18 cellular contexts compared by ENCODE assay signal in genomic region chr10:112765717-112766235, GRCh38.
"Had no signal": no experiment of that assay in that cellular context is flagged by ENCODE, and none has a peak within 500 bp of the region (broad histone marks: within the 10 kb centered on the region; RNA-seq: fewer than 3 reads in every experiment).

No MANE protein-coding gene starts in this region.

- H3K4me3 Mint-ChIP-seq: dendritic cell treated with granulocyte-macrophage colony-stimulating factor and Interleukin-4, amounts not matched to agents 40 ng/mL and 50 ng/mL, for 4 days; naive thymus-derived CD8-positive, alpha-beta T cell; stimulated activated memory B cell treated with anti-CD40 and anti-IgM and Interleukin-4, amounts not matched to agents 10 μg/mL and 1 μg/mL and 100 μg/mL, for 72 hours; stimulated activated naive CD8-positive, alpha-beta T cell treated with anti-CD3 and anti-CD28 coated beads, Interleukin-15, Interleukin-2, amounts not matched to agents 100 ng/mL and 50 ng/mL, for 24 hours had no signal

- H3K27ac Mint-ChIP-seq: dendritic cell treated with granulocyte-macrophage colony-stimulating factor and Interleukin-4, amounts not matched to agents 40 ng/mL and 50 ng/mL, for 4 days; stimulated activated memory B cell treated with anti-CD40 and anti-IgM and Interleukin-4, amounts not matched to agents 10 μg/mL and 1 μg/mL and 100 μg/mL, for 72 hours; stimulated activated naive CD8-positive, alpha-beta T cell treated with anti-CD3 and anti-CD28 coated beads, Interleukin-15, Interleukin-2, amounts not matched to agents 100 ng/mL and 50 ng/mL, for 24 hours had no signal

- H3K4me1 Mint-ChIP-seq: stimulated activated memory B cell treated with anti-CD40 and anti-IgM and Interleukin-4, amounts not matched to agents 10 μg/mL and 1 μg/mL and 100 μg/mL, for 72 hours had no signal

- H3K27me3 Mint-ChIP-seq: dendritic cell treated with granulocyte-macrophage colony-stimulating factor and Interleukin-4, amounts not matched to agents 40 ng/mL and 50 ng/mL, for 4 days; naive thymus-derived CD8-positive, alpha-beta T cell; stimulated activated memory B cell treated with anti-CD40 and anti-IgM and Interleukin-4, amounts not matched to agents 10 μg/mL and 1 μg/mL and 100 μg/mL, for 72 hours; stimulated activated naive CD8-positive, alpha-beta T cell treated with anti-CD3 and anti-CD28 coated beads, Interleukin-15, Interleukin-2, amounts not matched to agents 100 ng/mL and 50 ng/mL, for 24 hours had no signal

- FAIRE-seq: endothelial cell of umbilical vein had no signal

- H3K4me3 ChIP-seq: mucosa of descending colon, psoas muscle, right lobe of liver, tibial artery, upper lobe of right lung, vagina had no signal

- H3K9me3 ChIP-seq: mucosa of descending colon, neutrophil, psoas muscle, right lobe of liver, tibial artery, upper lobe of right lung, vagina had no signal

- ATAC-seq: mucosa of descending colon; naive thymus-derived CD8-positive, alpha-beta T cell; psoas muscle; right lobe of liver; stimulated activated memory B cell treated with anti-CD40 and anti-IgM and Interleukin-4, amounts not matched to agents 10 μg/mL and 1 μg/mL and 100 μg/mL, for 72 hours; upper lobe of right lung had no signal

- H3K4me1 ChIP-seq: right lobe of liver, tibial artery, upper lobe of right lung, vagina had no signal

- H3K27me3 ChIP-seq: neutrophil, right lobe of liver, tibial artery, upper lobe of right lung, vagina had no signal

- H3K9me3 Mint-ChIP-seq: dendritic cell treated with granulocyte-macrophage colony-stimulating factor and Interleukin-4, amounts not matched to agents 40 ng/mL and 50 ng/mL, for 4 days; naive thymus-derived CD8-positive, alpha-beta T cell; stimulated activated memory B cell treated with anti-CD40 and anti-IgM and Interleukin-4, amounts not matched to agents 10 μg/mL and 1 μg/mL and 100 μg/mL, for 72 hours; stimulated activated naive CD8-positive, alpha-beta T cell treated with anti-CD3 and anti-CD28 coated beads, Interleukin-15, Interleukin-2, amounts not matched to agents 100 ng/mL and 50 ng/mL, for 24 hours had no signal

- H3K27ac ChIP-seq: neutrophil, psoas muscle, right lobe of liver, tibial artery, upper lobe of right lung, vagina had no signal

- H3K36me3 ChIP-seq: neutrophil, right lobe of liver, tibial artery, upper lobe of right lung, vagina had no signal

- DNase-seq: foreskin melanocyte; head of caudate nucleus; hippocampal formation; kidney glomerular epithelial cell; mucosa of descending colon; naive thymus-derived CD8-positive, alpha-beta T cell; psoas muscle; retina; right lobe of liver; stimulated activated CD4-positive, alpha-beta T cell treated with anti-CD3 and anti-CD28 coated beads, Interleukin-4, amount 100 ng/mL, for 24 hours; tibial artery; upper lobe of right lung had no signal
